In genomic region chr20:35697696-35698297, GRCh38 we compare ENCODE assay signal across 8 cellular contexts. TPM values are rescaled to one million over a fixed set of nuclear protein-coding genes. Genes with fewer than 3 reads are reported as not detected.
DNase-seq lines count a peak whose midpoint lies in the region; ATAC-seq lines count a peak whose summit lies in the region.

No MANE protein-coding gene starts in this region.

- no peaks in the 10 kb centered on the region for H3K4me1 ChIP-seq in iPS-20b (ENCODE audit: insufficient read depth, low read length)

- no peaks in the 10 kb centered on the region for H3K9me3 ChIP-seq in iPS-20b (ENCODE audit: insufficient read depth, low read depth, low read length)

- CTCF ChIA-PET in activated CD8-positive, alpha-beta T cell treated with anti-CD3 and anti-CD28 coated beads, Interleukin-2, amount 10 ng/mL, durations not matched to agents 7 days and 5 days (lab: Charles Lee): no interaction called here

- H3K27ac ChIP-seq in iPS-20b (ENCODE audit: low read length): no peak overlapping the region

- H3K27me3 ChIP-seq in iPS-20b (ENCODE audit: insufficient read depth, low read length): no peaks in the 10 kb centered on the region

- H3K27ac Mint-ChIP-seq in activated CD4-positive, alpha-beta T cell treated with anti-CD3 and anti-CD28 coated beads, Interleukin-2, amount 10 ng/mL, durations not matched to agents 24 days and 14 days: peak overlapping the region; percentile 89
- H3K27ac Mint-ChIP-seq in activated CD8-positive, alpha-beta T cell treated with anti-CD3 and anti-CD28 coated beads, Interleukin-2, amount 10 ng/mL, durations not matched to agents 7 days and 5 days: peak overlapping the region; percentile 88
- H3K27ac Mint-ChIP-seq in stimulated activated naive B cell treated with anti-CD40 and anti-IgM and Interleukin-4, amounts not matched to agents 10 μg/mL and 1 μg/mL and 100 μg/mL, for 72 hours: peak overlapping the region; percentile 98

- H3K27me3 Mint-ChIP-seq in activated CD4-positive, alpha-beta T cell treated with anti-CD3 and anti-CD28 coated beads, Interleukin-2, amount 10 ng/mL, durations not matched to agents 24 days and 14 days: no peaks in the 10 kb centered on the region
- no peaks in the 10 kb centered on the region for H3K27me3 Mint-ChIP-seq in activated CD8-positive, alpha-beta T cell treated with anti-CD3 and anti-CD28 coated beads, Interleukin-2, amount 10 ng/mL, durations not matched to agents 7 days and 5 days (ENCODE audit: low read depth)
- no peaks in the 10 kb centered on the region for H3K27me3 Mint-ChIP-seq in stimulated activated naive B cell treated with anti-CD40 and anti-IgM and Interleukin-4, amounts not matched to agents 10 μg/mL and 1 μg/mL and 100 μg/mL, for 72 hours

- H3K4me3 ChIP-seq in iPS-20b (ENCODE audit: low read length): peak overlapping the region; percentile 94

- intact Hi-C loops in activated CD4-positive, alpha-beta T cell treated with anti-CD3 and anti-CD28 coated beads, Interleukin-2, amount 10 ng/mL, durations not matched to agents 24 days and 14 days (cut with micrococcal nuclease): loop anchor here (1.0 to 5.0 kb wide), 6 partner anchors 33 to 257 kb away; partner anchors contain the start of genes CPNE1, PHF20, RBM12 and SCAND1

- no peak for ATAC-seq in activated CD8-positive, alpha-beta T cell treated with anti-CD3 and anti-CD28 coated beads, Interleukin-2, amount 10 ng/mL, durations not matched to agents 7 days and 5 days
- no peak for ATAC-seq in stimulated activated naive B cell treated with anti-CD40 and anti-IgM and Interleukin-4, amounts not matched to agents 10 μg/mL and 1 μg/mL and 100 μg/mL, for 72 hours (replicated peaks)

- peaks cover 42% of the 10 kb centered on the region for H3K36me3 Mint-ChIP-seq in activated CD4-positive, alpha-beta T cell treated with anti-CD3 and anti-CD28 coated beads, Interleukin-2, amount 10 ng/mL, durations not matched to agents 24 days and 14 days (ENCODE audit: low read depth)
- peaks cover 53% of the 10 kb centered on the region for H3K36me3 Mint-ChIP-seq in activated CD8-positive, alpha-beta T cell treated with anti-CD3 and anti-CD28 coated beads, Interleukin-2, amount 10 ng/mL, durations not matched to agents 7 days and 5 days (ENCODE audit: low read depth)
- peaks cover 22 to 46% of the 10 kb centered on the region in 2 donors for H3K36me3 Mint-ChIP-seq in stimulated activated naive B cell treated with anti-CD40 and anti-IgM and Interleukin-4, amounts not matched to agents 10 μg/mL and 1 μg/mL and 100 μg/mL, for 72 hours

- H3K36me3 ChIP-seq in iPS-20b (ENCODE audit: insufficient read depth, low read depth, low read length): peaks cover 24% of the 10 kb centered on the region

- peak overlapping the region; percentile 95; the same call in 1 of the 2 replicates for H3K9ac ChIP-seq in iPS-20b (ENCODE audit: low read depth, low read length)

- DNase-seq in activated CD4-positive, alpha-beta T cell treated with anti-CD3 and anti-CD28 coated beads, Interleukin-2, amount 10 ng/mL, durations not matched to agents 24 days and 14 days: no peak
- no peak for DNase-seq in activated CD4-positive, alpha-beta T cell treated with anti-CD3 and anti-CD28 coated beads, Interleukin-2, amount 50 U/mL, for 48 hours
- DNase-seq in activated CD8-positive, alpha-beta T cell treated with anti-CD3 and anti-CD28 coated beads, Interleukin-2, amount 10 ng/mL, durations not matched to agents 7 days and 5 days: no peak
- no peak for DNase-seq in stimulated activated naive B cell treated with anti-CD40 and anti-IgM and Interleukin-4, amounts not matched to agents 10 μg/mL and 1 μg/mL and 100 μg/mL, for 72 hours
- no peak for DNase-seq in NCI-H1105 treated with DMSO at 0.1 percent for 48 hours (lab: John Stamatoyannopoulos, UW)
- DNase-seq in NCI-H1436 (lab: John Stamatoyannopoulos, UW): no peak
- no peak for DNase-seq in AG08396 (ENCODE audit: low spot score)

- H3K4me3 Mint-ChIP-seq in activated CD4-positive, alpha-beta T cell treated with anti-CD3 and anti-CD28 coated beads, Interleukin-2, amount 10 ng/mL, durations not matched to agents 24 days and 14 days: peak overlapping the region; percentile 91
- peak overlapping the region; percentile 84 for H3K4me3 Mint-ChIP-seq in activated CD8-positive, alpha-beta T cell treated with anti-CD3 and anti-CD28 coated beads, Interleukin-2, amount 10 ng/mL, durations not matched to agents 7 days and 5 days
- H3K4me3 Mint-ChIP-seq in stimulated activated naive B cell treated with anti-CD40 and anti-IgM and Interleukin-4, amounts not matched to agents 10 μg/mL and 1 μg/mL and 100 μg/mL, for 72 hours: peak overlapping the region; percentile 95 to 99

- POLR2A ChIA-PET in activated CD8-positive, alpha-beta T cell treated with anti-CD3 and anti-CD28 coated beads, Interleukin-2, amount 10 ng/mL, durations not matched to agents 7 days and 5 days (lab: Charles Lee): no interaction called here

- peaks cover 40% of the 10 kb centered on the region for H3K4me1 Mint-ChIP-seq in activated CD4-positive, alpha-beta T cell treated with anti-CD3 and anti-CD28 coated beads, Interleukin-2, amount 10 ng/mL, durations not matched to agents 24 days and 14 days
- peaks cover 43% of the 10 kb centered on the region for H3K4me1 Mint-ChIP-seq in activated CD8-positive, alpha-beta T cell treated with anti-CD3 and anti-CD28 coated beads, Interleukin-2, amount 10 ng/mL, durations not matched to agents 7 days and 5 days (ENCODE audit: low read depth)
- peaks cover 22 to 33% of the 10 kb centered on the region in 2 donors for H3K4me1 Mint-ChIP-seq in stimulated activated naive B cell treated with anti-CD40 and anti-IgM and Interleukin-4, amounts not matched to agents 10 μg/mL and 1 μg/mL and 100 μg/mL, for 72 hours

- H3K9me3 Mint-ChIP-seq in activated CD4-positive, alpha-beta T cell treated with anti-CD3 and anti-CD28 coated beads, Interleukin-2, amount 10 ng/mL, durations not matched to agents 24 days and 14 days: no peaks in the 10 kb centered on the region
- H3K9me3 Mint-ChIP-seq in activated CD8-positive, alpha-beta T cell treated with anti-CD3 and anti-CD28 coated beads, Interleukin-2, amount 10 ng/mL, durations not matched to agents 7 days and 5 days (ENCODE audit: insufficient read depth): no peaks in the 10 kb centered on the region
- H3K9me3 Mint-ChIP-seq in stimulated activated naive B cell treated with anti-CD40 and anti-IgM and Interleukin-4, amounts not matched to agents 10 μg/mL and 1 μg/mL and 100 μg/mL, for 72 hours: no peaks in the 10 kb centered on the region

RNA-seq across cellular contexts. Expression of gene NFS1, which starts 1.4 kb away (rescaled TPM):
- 41.3 and 42.8 TPM in 2 replicates for total RNA-seq in activated CD4-positive, alpha-beta T cell treated with anti-CD3 and anti-CD28 coated beads, Interleukin-2, amount 10 ng/mL, durations not matched to agents 24 days and 14 days
- 10 to 100 TPM; 32.7 to 34.7 TPM for total RNA-seq in activated CD8-positive, alpha-beta T cell treated with anti-CD3 and anti-CD28 coated beads, Interleukin-2, amount 10 ng/mL, durations not matched to agents 7 days and 5 days

RNA-seq across cellular contexts. Expression of gene ROMO1, which starts 1.4 kb away (rescaled TPM):
- 82.3 and 94.9 TPM in 2 replicates for total RNA-seq in activated CD4-positive, alpha-beta T cell treated with anti-CD3 and anti-CD28 coated beads, Interleukin-2, amount 10 ng/mL, durations not matched to agents 24 days and 14 days
- 100 to 1,000 TPM; 134 to 143 TPM for total RNA-seq in activated CD8-positive, alpha-beta T cell treated with anti-CD3 and anti-CD28 coated beads, Interleukin-2, amount 10 ng/mL, durations not matched to agents 7 days and 5 days

RNA-seq across cellular contexts. Expression of gene CPNE1, which starts 33.1 kb away (rescaled TPM):
- total RNA-seq in activated CD4-positive, alpha-beta T cell treated with anti-CD3 and anti-CD28 coated beads, Interleukin-2, amount 10 ng/mL, durations not matched to agents 24 days and 14 days: 317 and 318 TPM in 2 replicates
- total RNA-seq in activated CD8-positive, alpha-beta T cell treated with anti-CD3 and anti-CD28 coated beads, Interleukin-2, amount 10 ng/mL, durations not matched to agents 7 days and 5 days: 100 to 1,000 TPM; 271 to 272 TPM

RNA-seq across cellular contexts. Expression of gene RBM12, which starts 33.1 kb away (rescaled TPM):
- total RNA-seq in activated CD4-positive, alpha-beta T cell treated with anti-CD3 and anti-CD28 coated beads, Interleukin-2, amount 10 ng/mL, durations not matched to agents 24 days and 14 days: 148 and 151 TPM in 2 replicates
- total RNA-seq in activated CD8-positive, alpha-beta T cell treated with anti-CD3 and anti-CD28 coated beads, Interleukin-2, amount 10 ng/mL, durations not matched to agents 7 days and 5 days: 100 to 1,000 TPM; 112 to 119 TPM

RNA-seq across cellular contexts. Expression of gene RBM39, which starts 44.3 kb away (rescaled TPM):
- 352 and 354 TPM in 2 replicates for total RNA-seq in activated CD4-positive, alpha-beta T cell treated with anti-CD3 and anti-CD28 coated beads, Interleukin-2, amount 10 ng/mL, durations not matched to agents 24 days and 14 days
- total RNA-seq in activated CD8-positive, alpha-beta T cell treated with anti-CD3 and anti-CD28 coated beads, Interleukin-2, amount 10 ng/mL, durations not matched to agents 7 days and 5 days: 100 to 1,000 TPM; 333 to 358 TPM
